1 cellular context compared by ENCODE assay signal in the genomic region with DNA sequence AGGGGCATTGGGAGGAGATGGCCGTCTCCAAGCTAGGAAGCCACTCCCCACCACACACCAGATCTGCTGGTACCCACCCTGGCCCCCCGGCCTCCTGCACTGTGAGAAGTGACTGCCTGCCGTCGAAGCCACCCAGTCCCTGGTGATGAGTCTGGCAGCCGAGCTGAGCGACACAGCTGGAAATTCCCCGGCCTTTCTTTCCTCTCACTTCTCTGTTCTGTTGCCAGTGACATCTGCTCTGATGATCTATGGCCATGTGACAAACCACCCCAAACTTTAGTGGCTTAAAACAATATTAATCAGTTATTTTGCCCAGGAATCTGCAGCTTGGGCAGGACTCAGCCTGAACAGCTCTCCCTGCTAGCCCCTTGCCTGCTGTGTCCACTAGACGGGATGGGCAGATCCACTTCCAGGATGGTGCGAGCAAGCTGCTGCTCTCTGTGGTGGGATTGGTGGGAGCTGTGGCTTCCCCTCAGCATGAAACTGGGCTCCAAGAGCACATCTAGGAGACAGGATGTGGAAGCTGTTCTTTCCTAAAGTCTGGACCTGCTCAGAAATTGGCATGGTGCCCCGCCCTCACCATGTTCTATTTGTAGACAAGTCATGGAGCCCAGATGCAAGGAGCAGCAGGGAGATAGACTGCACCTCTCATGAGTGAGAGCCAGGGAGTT.
TF ChIP-seq lines count a peak whose summit lies in the region.

No MANE protein-coding gene starts in this region.

TF ChIP-seq in GM12878, 131 proteins besides CTCF, POLR2A, EP300 and RAD21 (continues in another document):
- peak; percentile 68 for TF ChIP-seq MEF2B (IDR thresholded peaks at IDR 0.05; ENCODE audit: partially characterized antibody, poor library complexity, severe bottlenecking)
- 0 out of 2 replicates have a peak, but pooled peaks have one; percentile 36 for TF ChIP-seq SMARCA5 (IDR thresholded peaks at IDR 0.05)
- TF ChIP-seq BCL11A (IDR thresholded peaks at IDR 0.05; ENCODE audit: low read depth, low read length), result peak; percentile 48; the same call in 1 of the 2 replicates
- TF ChIP-seq CREB1 (IDR thresholded peaks at IDR 0.05; ENCODE audit: low read depth), result 0 out of 2 replicates have a peak, but pooled peaks have one; percentile 56
- TF ChIP-seq IKZF1 (conservative IDR thresholded peaks at IDR 0.05), result peak; percentile 85
- peak; percentile 69; the same call in 1 of the 2 replicates for TF ChIP-seq ATF7 (IDR thresholded peaks at IDR 0.05; ENCODE audit: low read depth)
- TF ChIP-seq SIN3A (IDR thresholded peaks at IDR 0.05; ENCODE audit: low read depth, low read length), result no peak
- TF ChIP-seq NR2F1 (conservative IDR thresholded peaks at IDR 0.05), result peak; percentile 21; the same call in 1 of the 2 replicates
- TF ChIP-seq RELA (IDR thresholded peaks at IDR 0.05; ENCODE audit: borderline replicate concordance, partially characterized antibody), result peak; percentile 96
- TF ChIP-seq POU2F2 (IDR thresholded peaks at IDR 0.05; ENCODE audit: borderline replicate concordance, low read depth, low read length), result peak; percentile 51; the same call in 1 of the 3 replicates
- 0 out of 2 replicates have a peak, but pooled peaks have one; percentile 50 for TF ChIP-seq NBN (IDR thresholded peaks at IDR 0.05)
- TF ChIP-seq RCOR1 (conservative IDR thresholded peaks at IDR 0.05; ENCODE audit: low read depth, low read length), result no peak
- TF ChIP-seq TBL1XR1 (IDR thresholded peaks at IDR 0.05; ENCODE audit: low read depth, low read length), result peak; percentile 18; the same call in 1 of the 2 replicates
- peak; percentile 76 for TF ChIP-seq MTA2 (IDR thresholded peaks at IDR 0.05; ENCODE audit: low read depth)
- TF ChIP-seq YY1 (IDR thresholded peaks at IDR 0.05; ENCODE audit: low read depth, low read length), result 0 out of 2 replicates have a peak, but pooled peaks have one; percentile 8
- peak; percentile 76 to 78 for TF ChIP-seq IKZF2 (IDR thresholded peaks at IDR 0.05)
- TF ChIP-seq, protein P1, sequence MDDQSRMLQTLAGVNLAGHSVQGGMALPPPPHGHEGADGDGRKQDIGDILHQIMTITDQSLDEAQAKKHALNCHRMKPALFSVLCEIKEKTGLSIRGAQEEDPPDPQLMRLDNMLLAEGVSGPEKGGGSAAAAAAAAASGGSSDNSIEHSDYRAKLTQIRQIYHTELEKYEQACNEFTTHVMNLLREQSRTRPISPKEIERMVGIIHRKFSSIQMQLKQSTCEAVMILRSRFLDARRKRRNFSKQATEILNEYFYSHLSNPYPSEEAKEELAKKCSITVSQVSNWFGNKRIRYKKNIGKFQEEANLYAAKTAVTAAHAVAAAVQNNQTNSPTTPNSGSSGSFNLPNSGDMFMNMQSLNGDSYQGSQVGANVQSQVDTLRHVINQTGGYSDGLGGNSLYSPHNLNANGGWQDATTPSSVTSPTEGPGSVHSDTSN (IDR thresholded peaks at IDR 0.05; ENCODE audit: insufficient replicate concordance, low read depth, low read length), result peak; percentile 77
- 0 out of 2 replicates have a peak, but pooled peaks have one; percentile 11 for TF ChIP-seq JUND (IDR thresholded peaks at IDR 0.05; ENCODE audit: low read depth, low read length)
- TF ChIP-seq RFX5 (IDR thresholded peaks at IDR 0.05; ENCODE audit: low read depth, low read length), result 0 out of 2 replicates have a peak, but pooled peaks have one; percentile 13
- no peak for TF ChIP-seq SMAD1 (IDR thresholded peaks at IDR 0.05; ENCODE audit: low read depth, partially characterized antibody)
- TF ChIP-seq EZH2 (IDR thresholded peaks at IDR 0.05; ENCODE audit: borderline replicate concordance, control insufficient read depth, low read depth, low read length), result no peak
- TF ChIP-seq, protein P2, sequence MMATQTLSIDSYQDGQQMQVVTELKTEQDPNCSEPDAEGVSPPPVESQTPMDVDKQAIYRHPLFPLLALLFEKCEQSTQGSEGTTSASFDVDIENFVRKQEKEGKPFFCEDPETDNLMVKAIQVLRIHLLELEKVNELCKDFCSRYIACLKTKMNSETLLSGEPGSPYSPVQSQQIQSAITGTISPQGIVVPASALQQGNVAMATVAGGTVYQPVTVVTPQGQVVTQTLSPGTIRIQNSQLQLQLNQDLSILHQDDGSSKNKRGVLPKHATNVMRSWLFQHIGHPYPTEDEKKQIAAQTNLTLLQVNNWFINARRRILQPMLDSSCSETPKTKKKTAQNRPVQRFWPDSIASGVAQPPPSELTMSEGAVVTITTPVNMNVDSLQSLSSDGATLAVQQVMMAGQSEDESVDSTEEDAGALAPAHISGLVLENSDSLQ (IDR thresholded peaks at IDR 0.05), result peak; percentile 92
- no peak for TF ChIP-seq ASH2L (IDR thresholded peaks at IDR 0.05; ENCODE audit: borderline replicate concordance, low read depth)
- TF ChIP-seq BACH1 (IDR thresholded peaks at IDR 0.05; ENCODE audit: borderline replicate concordance), result peak; percentile 24; the same call in 1 of the 2 replicates
- TF ChIP-seq NFIC (IDR thresholded peaks at IDR 0.05; ENCODE audit: low read depth, low read length), result peak; percentile 31; the same call in 1 of the 2 replicates
- TF ChIP-seq NR2C1 (IDR thresholded peaks at IDR 0.05), result no peak
- peak; percentile 94 for TF ChIP-seq DPF2 (IDR thresholded peaks at IDR 0.05)
- TF ChIP-seq PAX5 (IDR thresholded peaks at IDR 0.05; ENCODE audit: borderline replicate concordance, low read depth, low read length), result peak; percentile 67; the same call in 1 of the 2 replicates
- TF ChIP-seq, protein P3, sequence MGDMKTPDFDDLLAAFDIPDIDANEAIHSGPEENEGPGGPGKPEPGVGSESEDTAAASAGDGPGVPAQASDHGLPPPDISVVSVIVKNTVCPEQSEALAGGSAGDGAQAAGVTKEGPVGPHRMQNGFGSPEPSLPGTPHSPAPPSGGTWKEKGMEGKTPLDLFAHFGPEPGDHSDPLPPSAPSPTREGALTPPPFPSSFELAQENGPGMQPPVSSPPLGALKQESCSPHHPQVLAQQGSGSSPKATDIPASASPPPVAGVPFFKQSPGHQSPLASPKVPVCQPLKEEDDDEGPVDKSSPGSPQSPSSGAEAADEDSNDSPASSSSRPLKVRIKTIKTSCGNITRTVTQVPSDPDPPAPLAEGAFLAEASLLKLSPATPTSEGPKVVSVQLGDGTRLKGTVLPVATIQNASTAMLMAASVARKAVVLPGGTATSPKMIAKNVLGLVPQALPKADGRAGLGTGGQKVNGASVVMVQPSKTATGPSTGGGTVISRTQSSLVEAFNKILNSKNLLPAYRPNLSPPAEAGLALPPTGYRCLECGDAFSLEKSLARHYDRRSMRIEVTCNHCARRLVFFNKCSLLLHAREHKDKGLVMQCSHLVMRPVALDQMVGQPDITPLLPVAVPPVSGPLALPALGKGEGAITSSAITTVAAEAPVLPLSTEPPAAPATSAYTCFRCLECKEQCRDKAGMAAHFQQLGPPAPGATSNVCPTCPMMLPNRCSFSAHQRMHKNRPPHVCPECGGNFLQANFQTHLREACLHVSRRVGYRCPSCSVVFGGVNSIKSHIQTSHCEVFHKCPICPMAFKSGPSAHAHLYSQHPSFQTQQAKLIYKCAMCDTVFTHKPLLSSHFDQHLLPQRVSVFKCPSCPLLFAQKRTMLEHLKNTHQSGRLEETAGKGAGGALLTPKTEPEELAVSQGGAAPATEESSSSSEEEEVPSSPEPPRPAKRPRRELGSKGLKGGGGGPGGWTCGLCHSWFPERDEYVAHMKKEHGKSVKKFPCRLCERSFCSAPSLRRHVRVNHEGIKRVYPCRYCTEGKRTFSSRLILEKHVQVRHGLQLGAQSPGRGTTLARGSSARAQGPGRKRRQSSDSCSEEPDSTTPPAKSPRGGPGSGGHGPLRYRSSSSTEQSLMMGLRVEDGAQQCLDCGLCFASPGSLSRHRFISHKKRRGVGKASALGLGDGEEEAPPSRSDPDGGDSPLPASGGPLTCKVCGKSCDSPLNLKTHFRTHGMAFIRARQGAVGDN (IDR thresholded peaks at IDR 0.05), result peak; percentile 94
- peak; percentile 31 to 70; a peak in 2 of 4 replicates for TF ChIP-seq BHLHE40 (IDR thresholded peaks at IDR 0.05; ENCODE audit: borderline replicate concordance in 1 of 2, low read depth in 2 of 2, low read length in 1 of 2)
- peak; percentile 90 for TF ChIP-seq RAD51 (IDR thresholded peaks at IDR 0.05)
- TF ChIP-seq, protein P4, sequence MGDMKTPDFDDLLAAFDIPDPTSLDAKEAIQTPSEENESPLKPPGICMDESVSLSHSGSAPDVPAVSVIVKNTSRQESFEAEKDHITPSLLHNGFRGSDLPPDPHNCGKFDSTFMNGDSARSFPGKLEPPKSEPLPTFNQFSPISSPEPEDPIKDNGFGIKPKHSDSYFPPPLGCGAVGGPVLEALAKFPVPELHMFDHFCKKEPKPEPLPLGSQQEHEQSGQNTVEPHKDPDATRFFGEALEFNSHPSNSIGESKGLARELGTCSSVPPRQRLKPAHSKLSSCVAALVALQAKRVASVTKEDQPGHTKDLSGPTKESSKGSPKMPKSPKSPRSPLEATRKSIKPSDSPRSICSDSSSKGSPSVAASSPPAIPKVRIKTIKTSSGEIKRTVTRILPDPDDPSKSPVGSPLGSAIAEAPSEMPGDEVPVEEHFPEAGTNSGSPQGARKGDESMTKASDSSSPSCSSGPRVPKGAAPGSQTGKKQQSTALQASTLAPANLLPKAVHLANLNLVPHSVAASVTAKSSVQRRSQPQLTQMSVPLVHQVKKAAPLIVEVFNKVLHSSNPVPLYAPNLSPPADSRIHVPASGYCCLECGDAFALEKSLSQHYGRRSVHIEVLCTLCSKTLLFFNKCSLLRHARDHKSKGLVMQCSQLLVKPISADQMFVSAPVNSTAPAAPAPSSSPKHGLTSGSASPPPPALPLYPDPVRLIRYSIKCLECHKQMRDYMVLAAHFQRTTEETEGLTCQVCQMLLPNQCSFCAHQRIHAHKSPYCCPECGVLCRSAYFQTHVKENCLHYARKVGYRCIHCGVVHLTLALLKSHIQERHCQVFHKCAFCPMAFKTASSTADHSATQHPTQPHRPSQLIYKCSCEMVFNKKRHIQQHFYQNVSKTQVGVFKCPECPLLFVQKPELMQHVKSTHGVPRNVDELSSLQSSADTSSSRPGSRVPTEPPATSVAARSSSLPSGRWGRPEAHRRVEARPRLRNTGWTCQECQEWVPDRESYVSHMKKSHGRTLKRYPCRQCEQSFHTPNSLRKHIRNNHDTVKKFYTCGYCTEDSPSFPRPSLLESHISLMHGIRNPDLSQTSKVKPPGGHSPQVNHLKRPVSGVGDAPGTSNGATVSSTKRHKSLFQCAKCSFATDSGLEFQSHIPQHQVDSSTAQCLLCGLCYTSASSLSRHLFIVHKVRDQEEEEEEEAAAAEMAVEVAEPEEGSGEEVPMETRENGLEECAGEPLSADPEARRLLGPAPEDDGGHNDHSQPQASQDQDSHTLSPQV (IDR thresholded peaks at IDR 0.05), result peak; percentile 72
- TF ChIP-seq SPI1 (IDR thresholded peaks at IDR 0.05; ENCODE audit: borderline replicate concordance, insufficient read depth, low read depth, low read length), result peak; percentile 93
- TF ChIP-seq KAT2A (conservative IDR thresholded peaks at IDR 0.05; ENCODE audit: control insufficient read depth, low read depth, low read length), result no peak
- peak; percentile 50 for TF ChIP-seq CREM (IDR thresholded peaks at IDR 0.05; ENCODE audit: low read depth)
- TF ChIP-seq, protein P5, sequence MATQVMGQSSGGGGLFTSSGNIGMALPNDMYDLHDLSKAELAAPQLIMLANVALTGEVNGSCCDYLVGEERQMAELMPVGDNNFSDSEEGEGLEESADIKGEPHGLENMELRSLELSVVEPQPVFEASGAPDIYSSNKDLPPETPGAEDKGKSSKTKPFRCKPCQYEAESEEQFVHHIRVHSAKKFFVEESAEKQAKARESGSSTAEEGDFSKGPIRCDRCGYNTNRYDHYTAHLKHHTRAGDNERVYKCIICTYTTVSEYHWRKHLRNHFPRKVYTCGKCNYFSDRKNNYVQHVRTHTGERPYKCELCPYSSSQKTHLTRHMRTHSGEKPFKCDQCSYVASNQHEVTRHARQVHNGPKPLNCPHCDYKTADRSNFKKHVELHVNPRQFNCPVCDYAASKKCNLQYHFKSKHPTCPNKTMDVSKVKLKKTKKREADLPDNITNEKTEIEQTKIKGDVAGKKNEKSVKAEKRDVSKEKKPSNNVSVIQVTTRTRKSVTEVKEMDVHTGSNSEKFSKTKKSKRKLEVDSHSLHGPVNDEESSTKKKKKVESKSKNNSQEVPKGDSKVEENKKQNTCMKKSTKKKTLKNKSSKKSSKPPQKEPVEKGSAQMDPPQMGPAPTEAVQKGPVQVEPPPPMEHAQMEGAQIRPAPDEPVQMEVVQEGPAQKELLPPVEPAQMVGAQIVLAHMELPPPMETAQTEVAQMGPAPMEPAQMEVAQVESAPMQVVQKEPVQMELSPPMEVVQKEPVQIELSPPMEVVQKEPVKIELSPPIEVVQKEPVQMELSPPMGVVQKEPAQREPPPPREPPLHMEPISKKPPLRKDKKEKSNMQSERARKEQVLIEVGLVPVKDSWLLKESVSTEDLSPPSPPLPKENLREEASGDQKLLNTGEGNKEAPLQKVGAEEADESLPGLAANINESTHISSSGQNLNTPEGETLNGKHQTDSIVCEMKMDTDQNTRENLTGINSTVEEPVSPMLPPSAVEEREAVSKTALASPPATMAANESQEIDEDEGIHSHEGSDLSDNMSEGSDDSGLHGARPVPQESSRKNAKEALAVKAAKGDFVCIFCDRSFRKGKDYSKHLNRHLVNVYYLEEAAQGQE (IDR thresholded peaks at IDR 0.05; ENCODE audit: low read depth, low read length), result no peak
- peak; percentile 62; the same call in 1 of the 2 replicates for TF ChIP-seq POLR2AphosphoS5 (IDR thresholded peaks at IDR 0.05; ENCODE audit: low read length)
- peak; percentile 70; the same call in 1 of the 2 replicates for TF ChIP-seq IRF4 (IDR thresholded peaks at IDR 0.05; ENCODE audit: low read depth, low read length)
- TF ChIP-seq ZNF217 (IDR thresholded peaks at IDR 0.05), result 0 out of 2 replicates have a peak, but pooled peaks have one; percentile 33
- peak; percentile 42; the same call in 1 of the 2 replicates for TF ChIP-seq RUNX3 (IDR thresholded peaks at IDR 0.05; ENCODE audit: low read length)
- TF ChIP-seq, protein P6, sequence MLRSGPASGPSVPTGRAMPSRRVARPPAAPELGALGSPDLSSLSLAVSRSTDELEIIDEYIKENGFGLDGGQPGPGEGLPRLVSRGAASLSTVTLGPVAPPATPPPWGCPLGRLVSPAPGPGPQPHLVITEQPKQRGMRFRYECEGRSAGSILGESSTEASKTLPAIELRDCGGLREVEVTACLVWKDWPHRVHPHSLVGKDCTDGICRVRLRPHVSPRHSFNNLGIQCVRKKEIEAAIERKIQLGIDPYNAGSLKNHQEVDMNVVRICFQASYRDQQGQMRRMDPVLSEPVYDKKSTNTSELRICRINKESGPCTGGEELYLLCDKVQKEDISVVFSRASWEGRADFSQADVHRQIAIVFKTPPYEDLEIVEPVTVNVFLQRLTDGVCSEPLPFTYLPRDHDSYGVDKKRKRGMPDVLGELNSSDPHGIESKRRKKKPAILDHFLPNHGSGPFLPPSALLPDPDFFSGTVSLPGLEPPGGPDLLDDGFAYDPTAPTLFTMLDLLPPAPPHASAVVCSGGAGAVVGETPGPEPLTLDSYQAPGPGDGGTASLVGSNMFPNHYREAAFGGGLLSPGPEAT (IDR thresholded peaks at IDR 0.05; ENCODE audit: low read depth), result peak; percentile 98
- no peak for TF ChIP-seq ZBED1 (IDR thresholded peaks at IDR 0.05; ENCODE audit: borderline replicate concordance)
- TF ChIP-seq KLF5 (IDR thresholded peaks at IDR 0.05; ENCODE audit: partially characterized antibody), result no peak
- no peak for TF ChIP-seq JUNB (IDR thresholded peaks at IDR 0.05)
- 0 out of 2 replicates have a peak, but pooled peaks have one; percentile 66 for TF ChIP-seq TCF3 (IDR thresholded peaks at IDR 0.05; ENCODE audit: borderline replicate concordance, insufficient read depth, low read depth, low read length)
- TF ChIP-seq, protein P7, sequence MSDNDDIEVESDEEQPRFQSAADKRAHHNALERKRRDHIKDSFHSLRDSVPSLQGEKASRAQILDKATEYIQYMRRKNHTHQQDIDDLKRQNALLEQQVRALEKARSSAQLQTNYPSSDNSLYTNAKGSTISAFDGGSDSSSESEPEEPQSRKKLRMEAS (IDR thresholded peaks at IDR 0.05; ENCODE audit: low read depth, low read length), result peak; percentile 84
- no peak for TF ChIP-seq FOXM1 (IDR thresholded peaks at IDR 0.05; ENCODE audit: low read depth, low read length)
